ENCODE assay signal across 1 cellular context in genomic region chr20:50283922-50284810, GRCh38.
TF ChIP-seq lines count a peak whose summit lies in the region.

No MANE protein-coding gene starts in this region.

TF ChIP-seq in HepG2, 621 proteins besides CTCF, POLR2A, EP300 and RAD21 (continued from another document and continues in another):
- TF ChIP-seq SNAPC4 (CRISPR knock-in tag; IDR thresholded peaks at IDR 0.05) (no peak), ZKSCAN1 (IDR thresholded peaks at IDR 0.05; ENCODE audit: low read length) (no peak), ZBTB2 (CRISPR knock-in tag; IDR thresholded peaks at IDR 0.05; ENCODE audit: low read depth) (no peak), POLR2AphosphoS2 (IDR thresholded peaks at IDR 0.05; ENCODE audit: low read depth, low read length) (no peak), CBX1 (IDR thresholded peaks at IDR 0.05; ENCODE audit: low read depth) (no peak), AHR (CRISPR knock-in tag; IDR thresholded peaks at IDR 0.05) (peak; percentile 63; the same call in 1 of the 2 replicates), SAP130 (CRISPR knock-in tag; IDR thresholded peaks at IDR 0.05; ENCODE audit: low read depth) (peak; percentile 65; the same call in 1 of the 2 replicates), TBX2 (CRISPR knock-in tag; IDR thresholded peaks at IDR 0.05; ENCODE audit: borderline replicate concordance) (peak; percentile 50; the same call in 1 of the 2 replicates), ZNF768 (CRISPR knock-in tag; IDR thresholded peaks at IDR 0.05) (peak; percentile 100), ESRRA (CRISPR knock-in tag; IDR thresholded peaks at IDR 0.05; ENCODE audit: low read depth) (no peak), ARHGAP35 (CRISPR knock-in tag; IDR thresholded peaks at IDR 0.05; ENCODE audit: borderline replicate concordance) (no peak), HMG20B (CRISPR knock-in tag; conservative IDR thresholded peaks at IDR 0.05) (0 out of 2 replicates have a peak, but pooled peaks have one; percentile 12), ZXDC (CRISPR knock-in tag; IDR thresholded peaks at IDR 0.05) (peak; percentile 93), ZNF781 (CRISPR knock-in tag; IDR thresholded peaks at IDR 0.05; ENCODE audit: borderline replicate concordance, not compliant biosample characterization) (no peak), RFX1 (IDR thresholded peaks at IDR 0.05) (no peak), SOX13 (IDR thresholded peaks at IDR 0.05) (no peak), SOX13 (CRISPR knock-in tag; conservative IDR thresholded peaks at IDR 0.05 in 1 of 2, IDR thresholded peaks at IDR 0.05 in 1 of 2) (peak in 1 of 2 experiments; percentile 48; a peak in 1 of 4 replicates), ZNF253 (CRISPR knock-in tag; IDR thresholded peaks at IDR 0.05; ENCODE audit: borderline replicate concordance) (peak; percentile 3; the same call in 1 of the 2 replicates), ZNF546 (CRISPR knock-in tag; conservative IDR thresholded peaks at IDR 0.05) (0 out of 2 replicates have a peak, but pooled peaks have one; percentile 14), MTA3 (CRISPR knock-in tag; IDR thresholded peaks at IDR 0.05) (no peak), MTA1 (CRISPR knock-in tag; IDR thresholded peaks at IDR 0.05; ENCODE audit: borderline replicate concordance) (no peak), ZSCAN25 (CRISPR knock-in tag; IDR thresholded peaks at IDR 0.05) (peak; percentile 28; the same call in 1 of the 2 replicates), LRRFIP1 (CRISPR knock-in tag; conservative IDR thresholded peaks at IDR 0.05) (no peak), CBX5 (CRISPR knock-in tag; IDR thresholded peaks at IDR 0.05; ENCODE audit: borderline replicate concordance) (peak; percentile 20; the same call in 1 of the 2 replicates), CREBL2 (CRISPR knock-in tag; IDR thresholded peaks at IDR 0.05; ENCODE audit: borderline replicate concordance) (no peak; the same call in 1 of the 2 replicates), AGO2 (optimal IDR thresholded peaks at IDR 0.05; ENCODE audit: low read depth, low read length) (no peak), ZNF883 (CRISPR knock-in tag; IDR thresholded peaks at IDR 0.05; ENCODE audit: not compliant biosample characterization) (peak; percentile 4), PCBP1 (IDR thresholded peaks at IDR 0.05; ENCODE audit: borderline replicate concordance, low read depth, low read length) (0 out of 2 replicates have a peak, but pooled peaks have one; percentile 72), MYC (CRISPR knock-in tag; IDR thresholded peaks at IDR 0.05; ENCODE audit: borderline replicate concordance) (peak; percentile 8; the same call in 1 of the 2 replicates), CEBPZ (IDR thresholded peaks at IDR 0.05; ENCODE audit: low read length) (no peak), MXD1 (CRISPR knock-in tag; IDR thresholded peaks at IDR 0.05) (peak; percentile 21; the same call in 1 of the 2 replicates), ZNF34 (CRISPR knock-in tag; IDR thresholded peaks at IDR 0.05; ENCODE audit: borderline replicate concordance) (0 out of 2 replicates have a peak, but pooled peaks have one; percentile 45), SOX6 (IDR thresholded peaks at IDR 0.05) (no peak), SOX6 (CRISPR knock-in tag; IDR thresholded peaks at IDR 0.05) (0 out of 2 replicates have a peak, but pooled peaks have one; percentile 18), ZNF644 (CRISPR knock-in tag; IDR thresholded peaks at IDR 0.05; ENCODE audit: low read depth) (0 out of 2 replicates have a peak, but pooled peaks have one; percentile 31), ZNF724P (CRISPR knock-in tag; IDR thresholded peaks at IDR 0.05; ENCODE audit: borderline replicate concordance) (peak; percentile 67; the same call in 1 of the 2 replicates), ZGPAT (CRISPR knock-in tag; IDR thresholded peaks at IDR 0.05) (peak; percentile 22; the same call in 1 of the 2 replicates), SMC3 (IDR thresholded peaks at IDR 0.05; ENCODE audit: low read length) (peak; percentile 31; the same call in 1 of the 2 replicates), FOXA3 (CRISPR knock-in tag; IDR thresholded peaks at IDR 0.05) (peak; percentile 24; the same call in 1 of the 2 replicates), BHLHE40 (IDR thresholded peaks at IDR 0.05; ENCODE audit: low read length) (peak; percentile 65), TBX3 (IDR thresholded peaks at IDR 0.05; ENCODE audit: borderline replicate concordance) (peak; percentile 19; the same call in 1 of the 2 replicates), TAF1 (CRISPR knock-in tag; IDR thresholded peaks at IDR 0.05) (no peak), ZMAT5 (CRISPR knock-in tag; IDR thresholded peaks at IDR 0.05; ENCODE audit: borderline replicate concordance, low read depth) (no peak)
